Comparison of ENCODE assay signal across 20 cellular contexts in genomic region chr7:67470256-67470751, GRCh38.
DNase-seq lines count a peak whose midpoint lies in the region; ATAC-seq and TF ChIP-seq lines count a peak whose summit lies in the region.
"Had no signal": no experiment of that assay in that cellular context is flagged by ENCODE, and none has a peak within 500 bp of the region (broad histone marks: within the 10 kb centered on the region; RNA-seq: fewer than 3 reads in every experiment).

No MANE protein-coding gene starts in this region.

- no peak for TF ChIP-seq EP300 in ovary (IDR thresholded peaks at IDR 0.05)

- H3K4me3 ChIP-seq in right atrium auricular region (no peak overlapping the region), left ventricle myocardium inferior (no peak overlapping the region), ovary (no peak overlapping the region)
- H3K4me3 ChIP-seq: GM12878, tibial nerve had no signal

- no peaks in the 10 kb centered on the region for H3K36me3 Mint-ChIP-seq in osteocyte (ENCODE audit: unreplicated experiment)
- H3K36me3 Mint-ChIP-seq: CD8-positive, alpha-beta memory T cell had no signal

- ATAC-seq in Right ventricle myocardium superior (ENCODE audit: poor library complexity) (peak; percentile 38), HG03159 (IDR thresholded peaks at IDR 0.05; ENCODE audit: unreplicated experiment) (no peak)
- ATAC-seq: GM12878 had no signal

- H3K27me3 Mint-ChIP-seq in osteocyte (ENCODE audit: unreplicated experiment): no peaks in the 10 kb centered on the region
- H3K27me3 Mint-ChIP-seq: activated B cell treated with CpG ODN at 0.5 μM for 24 hours had no signal

- no peaks in the 10 kb centered on the region for H3K4me1 ChIP-seq in right atrium auricular region
- H3K4me1 ChIP-seq in left ventricle myocardium inferior: no peaks in the 10 kb centered on the region
- H3K4me1 ChIP-seq in ovary (ENCODE audit: insufficient read depth): peaks cover 2% of the 10 kb centered on the region
- H3K4me1 ChIP-seq: tibial nerve had no signal

- no peak overlapping the region for H3K27ac ChIP-seq in right atrium auricular region
- H3K27ac ChIP-seq in left ventricle myocardium inferior (replicated peaks): no peak overlapping the region
- H3K27ac ChIP-seq in ovary: no peak overlapping the region

- H3K36me3 ChIP-seq in right atrium auricular region (no peaks in the 10 kb centered on the region), left ventricle myocardium inferior (no peaks in the 10 kb centered on the region), ovary (no peaks in the 10 kb centered on the region)
- H3K36me3 ChIP-seq: tibial nerve had no signal

- no peaks in the 10 kb centered on the region for H3K27me3 ChIP-seq in right atrium auricular region
- H3K27me3 ChIP-seq in left ventricle myocardium inferior (ENCODE audit: low read depth): peaks cover 13% of the 10 kb centered on the region
- no peaks in the 10 kb centered on the region for H3K27me3 ChIP-seq in ovary
- H3K27me3 ChIP-seq: tibial nerve had no signal

- peaks cover 10% of the 10 kb centered on the region for H3K9me3 Mint-ChIP-seq in osteocyte (ENCODE audit: unreplicated experiment)

- intact Hi-C loops in Right ventricle myocardium superior (cut with DNase I) (no loop called here), left ventricle myocardium inferior (cut with micrococcal nuclease) (no loop called here), ovary (cut with DNase I) (no loop called here)

- TF ChIP-seq CTCF in right atrium auricular region (IDR thresholded peaks at IDR 0.05) (no peak), left ventricle myocardium inferior (IDR thresholded peaks at IDR 0.05; ENCODE audit: borderline replicate concordance) (no peak), ovary (IDR thresholded peaks at IDR 0.05) (no peak), osteocyte (IDR thresholded peaks at IDR 0.05) (no peak)

- WGBS in ovary, 3 donors: 7 to 12% (median 8%) methylated on average over 6 of the region's 6 CpGs

- no peak overlapping the region for H3K27ac Mint-ChIP-seq in osteocyte (ENCODE audit: unreplicated experiment)
- H3K27ac Mint-ChIP-seq: activated B cell treated with CpG ODN at 0.5 μM for 24 hours; activated T-helper 2 cell treated with anti-CD3 and anti-CD28 coated beads, Interferon-gamma antibody, Interleukin-2, Interleukin-4, amounts not matched to agents 10 μg/mL and 5 μg/mL and 100 μg/mL, durations not matched to agents 14 hours and 24 hours and 36 hours; CD8-positive, alpha-beta memory T cell had no signal

- H3K4me3 Mint-ChIP-seq in osteocyte (ENCODE audit: unreplicated experiment): no peak overlapping the region
- H3K4me3 Mint-ChIP-seq: activated B cell treated with CpG ODN at 0.5 μM for 24 hours; CD8-positive, alpha-beta memory T cell had no signal

- no peak for TF ChIP-seq POLR2A in ovary (IDR thresholded peaks at IDR 0.05)

- no peaks in the 10 kb centered on the region for H3K4me1 Mint-ChIP-seq in osteocyte (ENCODE audit: unreplicated experiment)
- H3K4me1 Mint-ChIP-seq: activated B cell treated with CpG ODN at 0.5 μM for 24 hours; CD8-positive, alpha-beta memory T cell had no signal

- DNase-seq in Right ventricle myocardium superior (no peak), right atrium auricular region (ENCODE audit: low spot score) (no peak), left ventricle myocardium inferior (peak; percentile 15), ovary (peak in 3 of 5 donors; percentile 50 to 76 (median 52)), osteocyte (ENCODE audit: extremely low spot score, unreplicated experiment) (no peak), NCI-H146 treated with DMSO at 0.1 percent for 48 hours (lab: John Stamatoyannopoulos, UW; ENCODE audit: unreplicated experiment) (no peak), GOT3 (lab: John Stamatoyannopoulos, UW) (no peak)
- DNase-seq: activated B cell treated with CpG ODN at 0.5 μM for 24 hours; CD8-positive, alpha-beta memory T cell; EL; H7; IMR-90; kidney glomerular epithelial cell; NCI-H2107; RPMI8226; T-helper 1 cell had no signal

- H3K9me3 ChIP-seq in right atrium auricular region (no peaks in the 10 kb centered on the region), left ventricle myocardium inferior (replicated peaks) (peaks cover 7% of the 10 kb centered on the region), ovary (no peaks in the 10 kb centered on the region)

Comparison
In these comparisons a context has a peak if more than half of its experiments do, and no peak if none do; other contexts are left out.
1. DNase-seq: peak in left ventricle myocardium inferior (single experiment) and ovary (3 of 5); none in Right ventricle myocardium superior (single experiment), right atrium auricular region (single experiment), osteocyte (single experiment), NCI-H146 treated with DMSO at 0.1 percent for 48 hours (single experiment) and GOT3 (single experiment).